In the genomic region with DNA sequence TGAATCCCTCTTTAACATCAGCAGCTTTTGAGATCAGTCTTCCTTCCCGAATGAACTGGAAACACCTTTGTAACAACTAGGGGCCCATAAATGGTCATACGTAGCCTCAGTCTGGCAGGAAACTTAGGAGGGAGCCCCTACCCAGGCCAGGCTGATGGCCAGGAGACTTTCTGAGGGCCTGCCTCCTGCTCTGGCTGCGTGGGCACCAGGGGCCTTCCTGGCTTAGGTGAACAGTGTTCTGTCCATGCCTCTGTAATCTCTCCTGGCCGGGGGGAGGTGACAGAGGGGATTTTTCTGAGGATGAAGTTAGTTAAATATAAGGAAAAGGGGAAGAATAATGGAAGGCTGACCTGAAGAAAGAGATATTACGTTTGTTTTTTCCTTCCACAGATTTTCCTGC, we compare ENCODE assay signal across 1 cellular context.
TF ChIP-seq lines count a peak whose summit lies in the region.

No MANE protein-coding gene starts in this region.

TF ChIP-seq in GM23338, 12 proteins besides CTCF, POLR2A, EP300 and RAD21 (continued from another document):
- no peak for TF ChIP-seq REST (IDR thresholded peaks at IDR 0.05; ENCODE audit: unreplicated experiment)
- no peak for TF ChIP-seq ETS1 (IDR thresholded peaks at IDR 0.05)
- TF ChIP-seq JUNB (IDR thresholded peaks at IDR 0.05; ENCODE audit: unreplicated experiment), result no peak
- no peak for TF ChIP-seq ZNF462 (CRISPR knock-in tag; IDR thresholded peaks at IDR 0.05)
- no peak for TF ChIP-seq POLR2AphosphoS5 (IDR thresholded peaks at IDR 0.05; ENCODE audit: low read depth)
- TF ChIP-seq STAT1 (IDR thresholded peaks at IDR 0.05; ENCODE audit: unreplicated experiment), result no peak
- no peak for TF ChIP-seq ZNF114 (CRISPR knock-in tag; IDR thresholded peaks at IDR 0.05)
- TF ChIP-seq EZH2 (IDR thresholded peaks at IDR 0.05; ENCODE audit: low read depth, unreplicated experiment), result no peak
- TF ChIP-seq CREB1 (CRISPR knock-in tag; IDR thresholded peaks at IDR 0.05; ENCODE audit: low read depth), result no peak
- no peak for TF ChIP-seq EZH2phosphoT487 (IDR thresholded peaks at IDR 0.05; ENCODE audit: unreplicated experiment)
